In genomic region chr4:37661643-37662221, GRCh38 we compare ENCODE assay signal across 12 cellular contexts. TPM values are rescaled to one million over a fixed set of nuclear protein-coding genes. Genes with fewer than 3 reads are reported as not detected.
A peak's percentile ranks its signal among the peaks of the same experiment; 100 is the strongest.
DNase-seq lines count a peak whose midpoint lies in the region; ATAC-seq, FAIRE-seq and TF ChIP-seq lines count a peak whose summit lies in the region.
"Had no signal": no experiment of that assay in that cellular context is flagged by ENCODE, and none has a peak within 500 bp of the region (broad histone marks: within the 10 kb centered on the region; RNA-seq: fewer than 3 reads in every experiment).

No MANE protein-coding gene starts in this region.

- H3K4me1 ChIP-seq in GM12878 (ENCODE audit: control insufficient read depth, insufficient read depth, low read length) (peaks cover 5% of the 10 kb centered on the region), left lung (peaks cover 24 to 54% of the 10 kb centered on the region in 2 donors)

- no peak for FAIRE-seq in GM12878 (lab: Jason Lieb, UNC)

- 52% methylated on average over 3 of the region's 3 CpGs for WGBS in GM12878 (ENCODE audit: insufficient coverage, insufficient replicate concordance, low lambda C conversion rate, missing lambda C conversion rate)

- POLR2A ChIA-PET in GM12878 (lab: Charles Lee): interaction anchor here (1.0 kb wide), 1 partner anchor 8 kb away, joined by 5 read pairs; no protein-coding TSS in a partner anchor
- POLR2A ChIA-PET in CD4-positive, alpha-beta T cell (lab: Charles Lee): no interaction called here

- RAD21 ChIA-PET in GM12878 (lab: Charles Lee; ENCODE audit: unreplicated experiment): interaction anchor here (1.2 kb wide), 1 partner anchor 10 kb away, joined by 4 read pairs; no protein-coding TSS in a partner anchor

- no peak overlapping the region for H3K4me3 Mint-ChIP-seq in HFFc6
- no peak overlapping the region for H3K4me3 Mint-ChIP-seq in CD4-positive, alpha-beta T cell
- H3K4me3 Mint-ChIP-seq: naive thymus-derived CD4-positive, alpha-beta T cell had no signal

- H3K79me2 ChIP-seq in GM12878 (ENCODE audit: control insufficient read depth, insufficient read depth, low read length): no peaks in the 10 kb centered on the region; the same call in none of the 2 replicates

- no peak overlapping the region for H3K4me3 ChIP-seq in GM12878
- H3K4me3 ChIP-seq in left lung: no peak overlapping the region

- TF ChIP-seq POLR2A in GM12878 (IDR thresholded peaks at IDR 0.05; ENCODE audit: low read depth, low read length): no peak

- intact Hi-C loops in GM12878 (cut with micrococcal nuclease; ENCODE audit: unreplicated experiment) (no loop called here), left lung (cut with DNase I) (no loop called here)
- intact Hi-C loops in CD4-positive, alpha-beta T cell (cut with DNase I, micrococcal nuclease): no loop called here

- peaks cover 5% of the 10 kb centered on the region; the same call in 1 of the 2 replicates for H3K9me3 Mint-ChIP-seq in HFFc6
- H3K9me3 Mint-ChIP-seq in CD4-positive, alpha-beta T cell: no peaks in the 10 kb centered on the region

- CTCF ChIA-PET in GM12878 (lab: Yijun Ruan, JAX): interaction anchor here (1.2 to 1.4 kb wide), 2 partner anchors 14 to 59 kb away, joined by 3 read pairs; no protein-coding TSS in a partner anchor
- CTCF ChIA-PET in CD4-positive, alpha-beta T cell (lab: Charles Lee): no interaction called here

- H3K27me3 Mint-ChIP-seq in HFFc6 (ENCODE audit: insufficient read depth): no peaks in the 10 kb centered on the region; the same call in 1 of the 2 replicates
- H3K27me3 Mint-ChIP-seq in CD4-positive, alpha-beta T cell: no peaks in the 10 kb centered on the region
- H3K27me3 Mint-ChIP-seq: naive thymus-derived CD4-positive, alpha-beta T cell had no signal

- H4K20me1 ChIP-seq in GM12878 (ENCODE audit: control insufficient read depth, insufficient read depth): no peaks in the 10 kb centered on the region

- TF ChIP-seq RAD21 in GM12878 (IDR thresholded peaks at IDR 0.05; ENCODE audit: insufficient read depth, low read depth, low read length): no peak

- peak; percentile 67 for DNase-seq in A172 (ENCODE audit: low spot score)
- no peak for DNase-seq in HFFc6
- DNase-seq in GM12878 (ENCODE audit: low read depth, low spot score): no peak
- no peak for DNase-seq in left lung
- DNase-seq in CD4-positive, alpha-beta T cell: no peak
- no peak for DNase-seq in pons (ENCODE audit: low spot score)
- DNase-seq in hypothalamus (lab: John Stamatoyannopoulos, UW): no peak
- DNase-seq: AML-193; naive thymus-derived CD4-positive, alpha-beta T cell; NCI-H1417 treated with DMSO at 0.1 percent for 48 hours; stimulated activated CD4-positive, alpha-beta T cell treated with anti-CD3 and anti-CD28 coated beads, Interleukin-4, amount 100 ng/mL, for 4 hours had no signal

- H3K36me3 Mint-ChIP-seq in HFFc6 (ENCODE audit: low read depth): peaks cover 6% of the 10 kb centered on the region; the same call in 1 of the 2 replicates
- H3K36me3 Mint-ChIP-seq in CD4-positive, alpha-beta T cell (ENCODE audit: low read depth): peaks cover 20% of the 10 kb centered on the region

- peaks cover 52% of the 10 kb centered on the region for H3K4me1 Mint-ChIP-seq in HFFc6 (ENCODE audit: low read depth)
- peaks cover 55% of the 10 kb centered on the region for H3K4me1 Mint-ChIP-seq in CD4-positive, alpha-beta T cell (ENCODE audit: low read depth)

- H3K4me2 ChIP-seq in GM12878 (ENCODE audit: control insufficient read depth, insufficient read depth): no peak overlapping the region

- in situ Hi-C loops in GM12878 (cut with MboI): no loop called here

- H3K36me3 ChIP-seq in GM12878 (ENCODE audit: control insufficient read depth in 2 of 2, insufficient read depth in 2 of 2, low read length in 1 of 2) (no peaks in the 10 kb centered on the region), left lung (no peaks in the 10 kb centered on the region)

- H3K9me3 ChIP-seq in GM12878 (replicated peaks; ENCODE audit: control insufficient read depth, insufficient read depth, low read length): peaks cover 5% of the 10 kb centered on the region
- H3K9me3 ChIP-seq in left lung: peaks cover 0 to 5% of the 10 kb centered on the region in 2 donors
- peaks cover 10% of the 10 kb centered on the region for H3K9me3 ChIP-seq in CD4-positive, alpha-beta T cell (ENCODE audit: control insufficient read depth, low read length)

- TF ChIP-seq CTCF in HFFc6 (IDR thresholded peaks at IDR 0.05) (no peak), GM12878 (IDR thresholded peaks at IDR 0.05 in 2 of 3, conservative IDR thresholded peaks at IDR 0.05 in 1 of 3; ENCODE audit: control insufficient read depth in 2 of 3, extremely low read depth in 1 of 3, insufficient read depth in 1 of 3, low read depth in 3 of 3, low read length in 3 of 3) (no peak), left lung (IDR thresholded peaks at IDR 0.05) (no peak)
- no peak for TF ChIP-seq CTCF in CD4-positive, alpha-beta T cell (IDR thresholded peaks at IDR 0.05)

- SMC1A ChIA-PET in GM12878 (lab: Charles Lee; ENCODE audit: uncharacterized antibody, unreplicated experiment): interaction anchor here (0.9 to 1.6 kb wide), 4 partner anchors 9 to 65 kb away, joined by 3 to 5 read pairs (median 4); no protein-coding TSS in a partner anchor

- H3K9ac ChIP-seq in GM12878 (ENCODE audit: control insufficient read depth, insufficient read depth, low read length): no peak overlapping the region

- H3K27me3 ChIP-seq in GM12878 (replicated peaks in 1 of 2; ENCODE audit: control insufficient read depth in 2 of 2, insufficient read depth in 2 of 2, low read length in 1 of 2) (no peaks in the 10 kb centered on the region), left lung (no peaks in the 10 kb centered on the region)
- H3K27me3 ChIP-seq in CD4-positive, alpha-beta T cell (ENCODE audit: control insufficient read depth, insufficient read depth, low read length): no peaks in the 10 kb centered on the region

- TF ChIP-seq EP300 in GM12878 (IDR thresholded peaks at IDR 0.05; ENCODE audit: borderline replicate concordance in 1 of 2, control insufficient read depth in 1 of 2, low read depth in 2 of 2, low read length in 2 of 2): no peak

- ATAC-seq in GM12878 (no peak), left lung (no peak), HG03135 (IDR thresholded peaks at IDR 0.05; ENCODE audit: unreplicated experiment) (no peak)
- no peak for ATAC-seq in CD4-positive, alpha-beta T cell (ENCODE audit: poor library complexity)
- ATAC-seq: naive thymus-derived CD4-positive, alpha-beta T cell had no signal

- 0 out of 2 replicates have a peak overlapping the region, but pooled peaks have one; percentile 10 for H3K27ac Mint-ChIP-seq in HFFc6
- H3K27ac Mint-ChIP-seq in CD4-positive, alpha-beta T cell: no peak overlapping the region

- H3K27ac ChIP-seq in GM12878 (ENCODE audit: control insufficient read depth, insufficient read depth) (no peak overlapping the region), left lung (peak overlapping the region; percentile 1 to 34)
- H3K27ac ChIP-seq in CD4-positive, alpha-beta T cell (ENCODE audit: low read depth, low read length): no peak overlapping the region

- no peak overlapping the region for H2AFZ ChIP-seq in GM12878 (ENCODE audit: control insufficient read depth, low read depth, low read length)

- BruUV-seq in GM12878 (replicated peaks; lab: Mats Ljungman, UMichigan): no TSS peak

TF ChIP-seq in GM12878, 131 proteins besides CTCF, POLR2A, EP300 and RAD21:
- TF ChIP-seq LARP7 (IDR thresholded peaks at IDR 0.05) (no peak), TCF3 (IDR thresholded peaks at IDR 0.05; ENCODE audit: borderline replicate concordance, insufficient read depth, low read depth, low read length) (peak; percentile 64; the same call in 1 of the 2 replicates)

RNA-seq across cellular contexts. Expression of gene RELL1, which starts 24.4 kb away (rescaled TPM):
- total RNA-seq in A172 (2014; rRNA removed; shearing (Covaris generic)): 57.7 and 69.4 TPM in 2 replicates
- 10 to 100 TPM; 20.4 to 31.3 (median 28.9) TPM for total RNA-seq in HFFc6 (2021; fragmentation: NEBNext Ultra II Directional; extraction: Animal tissue kit (Norgen Biotek cat#: 25700))
- 5.7 and 7.3 TPM in 2 replicates for total RNA-seq in GM12878 (2013; cell fraction: nucleolus; rRNA removed)
- 10.9 and 11.0 TPM in 2 replicates for total RNA-seq in GM12878 (2014; rRNA removed)
- total RNA-seq in GM12878 (2014; rRNA removed; fragmentation: Illumina TruSeq; extraction: Trizol): 8.1 and 9.3 TPM in 2 replicates
- total RNA-seq in GM12878 (2021): 6.0 and 6.9 TPM in 2 replicates
- polyA plus RNA-seq in GM12878 (2011; ENCODE audit: low read depth): 0.88 TPM
- polyA plus RNA-seq in GM12878 (2011; rRNA removed): 3.4 TPM in 2 replicates
- polyA plus RNA-seq in GM12878 (2011; cell fraction: cytosol; rRNA removed): 3.2 and 3.4 TPM in 2 replicates
- 4.1 and 5.4 TPM in 2 replicates for polyA plus RNA-seq in GM12878 (2011; cell fraction: nucleus; rRNA removed)
- 1.9 and 2.4 TPM in 2 replicates for polyA plus RNA-seq in GM12878 (2012)
- polyA plus RNA-seq in GM12878 (2014; fragmentation: Illumina TruSeq; extraction: Trizol): 1.5 and 1.6 TPM in 2 replicates
- polyA plus RNA-seq in GM12878 (2014; fragmentation: Nextera tagmentation; extraction: Ambion mirVana): under 1 TPM; 0.20 to 0.26 TPM
- 4.1 and 5.3 TPM in 2 replicates for polyA plus RNA-seq in GM12878 (2014; rRNA removed)
- polyA plus RNA-seq in GM12878 (2016; fragmentation: Nextera tagmentation; extraction: Ambion mirVana): 1 to 10 TPM; 3.8 to 4.4 TPM
- 8.9 and 9.4 TPM in 2 replicates for polyA minus RNA-seq in GM12878 (2011; rRNA and poly(A)+ RNA removed)
- polyA minus RNA-seq in GM12878 (2011; cell fraction: cytosol; rRNA and poly(A)+ RNA removed): 4.9 and 5.4 TPM in 2 replicates
- polyA minus RNA-seq in GM12878 (2011; cell fraction: nucleus; rRNA and poly(A)+ RNA removed): 3.9 and 8.9 TPM in 2 replicates
- total RNA-seq in left lung: 10 to 100 TPM; 31.0 to 35.6 TPM
- total RNA-seq in CD4-positive, alpha-beta T cell: 10 to 100 TPM; 48.6 to 50.3 TPM

Comparison
In these comparisons a context has a peak if more than half of its experiments do, and no peak if none do; other contexts are left out.
1. H3K27ac ChIP-seq: peak in left lung (2 of 2); none in GM12878 (single experiment) and CD4-positive, alpha-beta T cell (single experiment).